Comparison of ENCODE assay signal across 10 cellular contexts in genomic region chr3:132543016-132543739, GRCh38. TPM values are rescaled to one million over a fixed set of nuclear protein-coding genes. Genes with fewer than 3 reads are reported as not detected.
DNase-seq lines count a peak whose midpoint lies in the region; ATAC-seq and TF ChIP-seq lines count a peak whose summit lies in the region.
"Had no signal": no experiment of that assay in that cellular context is flagged by ENCODE, and none has a peak within 500 bp of the region (broad histone marks: within the 10 kb centered on the region; RNA-seq: fewer than 3 reads in every experiment).

No MANE protein-coding gene starts in this region.

- peaks cover 27% of the 10 kb centered on the region for H3K36me3 ChIP-seq in suprapubic skin

- no peaks in the 10 kb centered on the region for H3K9me3 Mint-ChIP-seq in activated T-cell treated with anti-CD3 and anti-CD28 coated beads, Interleukin-2, amount 50 U/mL, for 4 hours

- H3K9me3 ChIP-seq in suprapubic skin = no peaks in the 10 kb centered on the region
- H3K9me3 ChIP-seq: heart right ventricle had no signal

- H3K4me1 Mint-ChIP-seq in activated T-cell treated with anti-CD3 and anti-CD28 coated beads, Interleukin-2, amount 50 U/mL, for 4 hours (ENCODE audit: low read depth) = peaks cover 11% of the 10 kb centered on the region

- ATAC-seq in activated T-cell treated with anti-CD3 and anti-CD28 coated beads, Interleukin-2, amount 50 U/mL, for 4 hours = peak; percentile 18 to 32
- ATAC-seq in SK-N-SH treated with all-trans-retinoic acid at 6 μM for 48 hours (peak; percentile 94), GM18502 (IDR thresholded peaks at IDR 0.05; ENCODE audit: poor library complexity, unreplicated experiment) (no peak), HG03175 (IDR thresholded peaks at IDR 0.05; ENCODE audit: unreplicated experiment) (no peak)

- no peak for TF ChIP-seq EP300 in suprapubic skin (IDR thresholded peaks at IDR 0.05)

- TF ChIP-seq CTCF in foreskin fibroblast (IDR thresholded peaks at IDR 0.05; ENCODE audit: low read depth, low read length) (no peak), suprapubic skin (IDR thresholded peaks at IDR 0.05) (no peak)

- WGBS in suprapubic skin = 60% methylated on average over 2 of the region's 2 CpGs

- TF ChIP-seq POLR2A in suprapubic skin (IDR thresholded peaks at IDR 0.05) = no peak

- no peaks in the 10 kb centered on the region for H3K27me3 ChIP-seq in suprapubic skin
- H3K27me3 ChIP-seq: heart right ventricle had no signal

- no peak overlapping the region for H3K4me3 ChIP-seq in foreskin fibroblast (ENCODE audit: low read depth in 1 of 2, low read length in 2 of 2)
- H3K4me3 ChIP-seq in suprapubic skin = no peak overlapping the region
- H3K4me3 ChIP-seq: heart right ventricle, SK-N-MC had no signal

- peaks cover 10% of the 10 kb centered on the region for H3K36me3 Mint-ChIP-seq in activated T-cell treated with anti-CD3 and anti-CD28 coated beads, Interleukin-2, amount 50 U/mL, for 4 hours (ENCODE audit: insufficient read depth)

- H3K27ac ChIP-seq in suprapubic skin = peak overlapping the region; percentile 12
- H3K27ac ChIP-seq: SK-N-MC had no signal

- H3K4me3 Mint-ChIP-seq in activated T-cell treated with anti-CD3 and anti-CD28 coated beads, Interleukin-2, amount 50 U/mL, for 4 hours = no peak overlapping the region

- DNase-seq in activated T-cell treated with anti-CD3 and anti-CD28 coated beads, Interleukin-2, amount 50 U/mL, for 4 hours = no peak
- DNase-seq in activated T-cell treated with anti-CD3 and anti-CD28 coated beads, Interleukin-2, amount 50 U/mL, for 48 hours = no peak
- DNase-seq in foreskin fibroblast (peak; percentile 93 to 95), suprapubic skin (ENCODE audit: low spot score in 2 of 2) (no peak), amygdala (lab: John Stamatoyannopoulos, UW) (no peak)
- DNase-seq: heart right ventricle had no signal

- H3K4me1 ChIP-seq in suprapubic skin = peaks cover 20% of the 10 kb centered on the region

- no peaks in the 10 kb centered on the region for H3K27me3 Mint-ChIP-seq in activated T-cell treated with anti-CD3 and anti-CD28 coated beads, Interleukin-2, amount 50 U/mL, for 4 hours (ENCODE audit: low read depth)

TF ChIP-seq in SK-N-SH treated with all-trans-retinoic acid at 6 μM for 48 hours, 23 proteins besides CTCF, POLR2A, EP300 and RAD21:
- TF ChIP-seq RARB (CRISPR knock-in tag; IDR thresholded peaks at IDR 0.05) = peak; percentile 31; the same call in 1 of the 2 replicates
- TF ChIP-seq TOX (CRISPR knock-in tag; IDR thresholded peaks at IDR 0.05; ENCODE audit: borderline replicate concordance) = 0 out of 2 replicates have a peak, but pooled peaks have one; percentile 54
- no peak for TF ChIP-seq ZNF8 (CRISPR knock-in tag; IDR thresholded peaks at IDR 0.05)
- TF ChIP-seq CSDC2 (CRISPR knock-in tag; IDR thresholded peaks at IDR 0.05) = no peak
- TF ChIP-seq ISL1 (CRISPR knock-in tag; IDR thresholded peaks at IDR 0.05) = no peak
TF ChIP-seq in SK-N-SH treated with all-trans-retinoic acid at 6 μM for 48 hours: peak in this region for 2.

RNA-seq across cellular contexts. Expression of gene ACKR4, which starts 53.9 kb away (rescaled TPM):
- not detected for total RNA-seq in activated T-cell treated with anti-CD3 and anti-CD28 coated beads, Interleukin-2, amount 50 U/mL, for 4 hours
- total RNA-seq in suprapubic skin = 1 to 10 TPM; 1.8 to 8.9 (median 2.6) TPM

Comparison
In these comparisons a context has a peak if more than half of its experiments do, and no peak if none do; other contexts are left out.
1. ATAC-seq: peak in activated T-cell treated with anti-CD3 and anti-CD28 coated beads, Interleukin-2, amount 50 U/mL, for 4 hours (2 of 2) and SK-N-SH treated with all-trans-retinoic acid at 6 μM for 48 hours (single experiment); none in GM18502 (single experiment) and HG03175 (single experiment).
2. DNase-seq: peak in foreskin fibroblast (2 of 2); none in activated T-cell treated with anti-CD3 and anti-CD28 coated beads, Interleukin-2, amount 50 U/mL, for 4 hours (single experiment), activated T-cell treated with anti-CD3 and anti-CD28 coated beads, Interleukin-2, amount 50 U/mL, for 48 hours (0 of 2), suprapubic skin (0 of 2) and amygdala (0 of 56).